15 cellular contexts compared by ENCODE assay signal in genomic region chr9:37944266-37944650, GRCh38. TPM values are rescaled to one million over a fixed set of nuclear protein-coding genes. Genes with fewer than 3 reads are reported as not detected.
DNase-seq lines count a peak whose midpoint lies in the region; ATAC-seq, FAIRE-seq and TF ChIP-seq lines count a peak whose summit lies in the region.
"Had no signal": no experiment of that assay in that cellular context is flagged by ENCODE, and none has a peak within 500 bp of the region (broad histone marks: within the 10 kb centered on the region; RNA-seq: fewer than 3 reads in every experiment).

No MANE protein-coding gene starts in this region.

- H3K9me2 ChIP-seq in PC-3 (replicated peaks; ENCODE audit: low read length) (no peaks in the 10 kb centered on the region), OCI-LY7 (ENCODE audit: insufficient read depth, low read length) (no peaks in the 10 kb centered on the region)

- intact Hi-C loops in PC-3 (cut with micrococcal nuclease) (no loop called here), esophagus squamous epithelium (cut with DNase I) (no loop called here), OCI-LY7 (cut with micrococcal nuclease; ENCODE audit: unreplicated experiment) (no loop called here)

- no peak for TF ChIP-seq CTCF in A549 (IDR thresholded peaks at IDR 0.05)
- no peak for TF ChIP-seq CTCF in PC-3 (conservative IDR thresholded peaks at IDR 0.05; ENCODE audit: low read depth, low read length)
- TF ChIP-seq CTCF in esophagus squamous epithelium (IDR thresholded peaks at IDR 0.05) = no peak
- TF ChIP-seq CTCF in osteocyte (IDR thresholded peaks at IDR 0.05) = no peak
- no peak for TF ChIP-seq CTCF in OCI-LY7 (conservative IDR thresholded peaks at IDR 0.05; ENCODE audit: low read length)

- DNase-seq in A549 (ENCODE audit: low read depth in 1 of 2, low spot score in 1 of 2) (no peak), PC-3 (no peak), esophagus squamous epithelium (lab: John Stamatoyannopoulos, UW) (no peak), osteocyte (ENCODE audit: extremely low spot score, unreplicated experiment) (no peak), OCI-LY7 (ENCODE audit: low spot score) (no peak), activated T-cell treated with anti-CD3 and anti-CD28 coated beads for 4 hours (no peak)
- DNase-seq: activated gamma-delta T cell treated with Interleukin-2 at 50 U/mL for 16 hours, natural killer cell, NCI-H1105 treated with DMSO at 0.1 percent for 48 hours, NCI-H2227 treated with DMSO at 0.1 percent for 48 hours had no signal

- H3K4me3 Mint-ChIP-seq in osteocyte (ENCODE audit: unreplicated experiment) = no peak overlapping the region
- H3K4me3 Mint-ChIP-seq: endodermal cell, natural killer cell had no signal

- H3K36me3 ChIP-seq in PC-3 (ENCODE audit: low read depth, low read length) = peaks cover 50% of the 10 kb centered on the region
- H3K36me3 ChIP-seq in esophagus squamous epithelium = peaks cover 16 to 80% (median 20%) of the 10 kb centered on the region in 3 donors
- H3K36me3 ChIP-seq in OCI-LY7 (ENCODE audit: insufficient read depth, low read length) = no peaks in the 10 kb centered on the region

- peaks cover 5% of the 10 kb centered on the region for H3F3A ChIP-seq in PC-3 (ENCODE audit: low read length, unreplicated experiment)

- H3K79me2 ChIP-seq in PC-3 (ENCODE audit: low read length) (peaks cover 24% of the 10 kb centered on the region), OCI-LY7 (ENCODE audit: insufficient read depth, low read depth, low read length) (no peaks in the 10 kb centered on the region)

- TF ChIP-seq RAD21 in A549 (conservative IDR thresholded peaks at IDR 0.05 in 1 of 2, IDR thresholded peaks at IDR 0.05 in 1 of 2) = no peak

- no peaks in the 10 kb centered on the region for H3K9me3 ChIP-seq in A549
- no peaks in the 10 kb centered on the region for H3K9me3 ChIP-seq in PC-3 (ENCODE audit: low read length)
- H3K9me3 ChIP-seq in esophagus squamous epithelium = no peaks in the 10 kb centered on the region
- no peaks in the 10 kb centered on the region for H3K9me3 ChIP-seq in OCI-LY7 (ENCODE audit: low read length)

- peak overlapping the region; percentile 47 for H3K9ac ChIP-seq in PC-3 (ENCODE audit: low read length)

- H3K27ac Mint-ChIP-seq in osteocyte (ENCODE audit: unreplicated experiment) = peak overlapping the region; percentile 91
- H3K27ac Mint-ChIP-seq: natural killer cell had no signal

- H3K4me1 ChIP-seq in A549 (peaks cover 55% of the 10 kb centered on the region), PC-3 (ENCODE audit: insufficient read depth, low read length) (peaks cover 36% of the 10 kb centered on the region), esophagus squamous epithelium (peaks cover 16 to 54% (median 24%) of the 10 kb centered on the region in 3 donors), OCI-LY7 (ENCODE audit: insufficient read depth, low read length, poor library complexity, severe bottlenecking) (no peaks in the 10 kb centered on the region)

- ATAC-seq in A549 = 0 out of 6 replicates have a peak, but pooled peaks of 1 of the 2 experiments have one; percentile 10
- no peak; the same call in 1 of the 2 replicates for ATAC-seq in PC-3
- ATAC-seq in GM21447 (IDR thresholded peaks at IDR 0.05; ENCODE audit: unreplicated experiment) = no peak
- ATAC-seq in GM18517 (IDR thresholded peaks at IDR 0.05; ENCODE audit: unreplicated experiment) = no peak
- ATAC-seq: natural killer cell had no signal

- H3K27ac ChIP-seq in A549 (peak overlapping the region; percentile 63 to 76; a peak in 5 of 6 replicates), PC-3 (ENCODE audit: low read length) (peak overlapping the region; percentile 87), esophagus squamous epithelium (peak overlapping the region in 3 of 4 donors; percentile 0 to 37 (median 27)), OCI-LY7 (ENCODE audit: low read depth, low read length, poor library complexity, severe bottlenecking) (no peak overlapping the region)
- H3K27ac ChIP-seq: VCaP had no signal

- H3K27me3 Mint-ChIP-seq in osteocyte (ENCODE audit: unreplicated experiment) = no peaks in the 10 kb centered on the region

- 68% methylated on average over 7 of the region's 7 CpGs for WGBS in A549 (ENCODE audit: missing lambda C conversion rate)
- WGBS in esophagus squamous epithelium, 2 donors = 60 to 66% methylated on average over 2 to 6 of the region's 7 CpGs

- TF ChIP-seq POLR2A in A549 (IDR thresholded peaks at IDR 0.05; ENCODE audit: low read length) = no peak
- TF ChIP-seq POLR2A in esophagus squamous epithelium (IDR thresholded peaks at IDR 0.05) = no peak

- H4K20me1 ChIP-seq in PC-3 (ENCODE audit: low read length) (no peaks in the 10 kb centered on the region), OCI-LY7 (ENCODE audit: insufficient read depth, low read length) (no peaks in the 10 kb centered on the region)

- H3K36me3 Mint-ChIP-seq in osteocyte (ENCODE audit: unreplicated experiment) = peaks cover 7% of the 10 kb centered on the region
- H3K36me3 Mint-ChIP-seq: natural killer cell had no signal

- H3K4me3 ChIP-seq in A549 = no peak overlapping the region
- H3K4me3 ChIP-seq in PC-3 (ENCODE audit: low read length) = no peak overlapping the region
- no peak overlapping the region for H3K4me3 ChIP-seq in esophagus squamous epithelium
- H3K4me3 ChIP-seq in OCI-LY7 (ENCODE audit: low read depth, low read length, poor library complexity, severe bottlenecking) = no peak overlapping the region
- H3K4me3 ChIP-seq: skin epidermis had no signal

- H3K4me1 Mint-ChIP-seq in osteocyte (ENCODE audit: unreplicated experiment) = peaks cover 52% of the 10 kb centered on the region
- H3K4me1 Mint-ChIP-seq: endodermal cell, natural killer cell had no signal

- H3K9me3 Mint-ChIP-seq in osteocyte (ENCODE audit: unreplicated experiment) = no peaks in the 10 kb centered on the region
- H3K9me3 Mint-ChIP-seq: endodermal cell, natural killer cell had no signal

- BruUV-seq in PC-3 (replicated peaks; lab: Mats Ljungman, UMichigan) (no TSS peak), OCI-LY7 (replicated peaks; lab: Mats Ljungman, UMichigan) (no TSS peak)

- CTCF ChIA-PET in A549 (lab: Yijun Ruan, JAX) = interaction anchor here (1.1 to 1.2 kb wide), 2 partner anchors 10 to 125 kb away, joined by 3 to 4 read pairs; partner anchors contain the start of gene SHB
- CTCF ChIA-PET in PC-3 (lab: Charles Lee) = no interaction called here
- CTCF ChIA-PET in OCI-LY7 (lab: Charles Lee; ENCODE audit: unreplicated experiment) = no interaction called here

- no peak for FAIRE-seq in A549 (lab: Jason Lieb, UNC)

- TF ChIP-seq EP300 in A549 (IDR thresholded peaks at IDR 0.05) = no peak

- no peaks in the 10 kb centered on the region for H3K27me3 ChIP-seq in PC-3 (ENCODE audit: low read length)
- no peaks in the 10 kb centered on the region for H3K27me3 ChIP-seq in esophagus squamous epithelium

- no peak overlapping the region for H2AFZ ChIP-seq in PC-3 (ENCODE audit: low read length)
- H2AFZ ChIP-seq in OCI-LY7 (ENCODE audit: low read length) = no peak overlapping the region

- H3K4me2 ChIP-seq in A549 = peak overlapping the region; percentile 57
- H3K4me2 ChIP-seq in PC-3 (ENCODE audit: low read length) = peak overlapping the region; percentile 46
- H3K4me2 ChIP-seq in OCI-LY7 (ENCODE audit: low read length) = no peak overlapping the region

- POLR2A ChIA-PET in A549 (lab: Yijun Ruan, JAX) (no interaction called here), PC-3 (lab: Charles Lee; ENCODE audit: unreplicated experiment) (no interaction called here), OCI-LY7 (lab: Charles Lee) (no interaction called here)

TF ChIP-seq in A549, 52 proteins besides CTCF, POLR2A, EP300 and RAD21:
- TF ChIP-seq TP53 (CRISPR knock-in tag; IDR thresholded peaks at IDR 0.05) (no peak), PBX3 (IDR thresholded peaks at IDR 0.05) (no peak), FOSB (CRISPR knock-in tag; IDR thresholded peaks at IDR 0.05) (no peak), HOXB13 (CRISPR knock-in tag; IDR thresholded peaks at IDR 0.05; ENCODE audit: low read depth) (no peak), ZNF302 (CRISPR knock-in tag; IDR thresholded peaks at IDR 0.05) (no peak), MAZ (IDR thresholded peaks at IDR 0.05; ENCODE audit: borderline replicate concordance, low read depth, low read length) (no peak), ZSCAN20 (CRISPR knock-in tag; IDR thresholded peaks at IDR 0.05) (no peak), RCOR1 (IDR thresholded peaks at IDR 0.05; ENCODE audit: low read depth, low read length) (no peak), ATOH8 (CRISPR knock-in tag; IDR thresholded peaks at IDR 0.05; ENCODE audit: low read depth) (no peak), MAX (IDR thresholded peaks at IDR 0.05) (no peak), RARB (CRISPR knock-in tag; IDR thresholded peaks at IDR 0.05) (no peak), JUNB (IDR thresholded peaks at IDR 0.05) (no peak), EHF (CRISPR knock-in tag; IDR thresholded peaks at IDR 0.05) (no peak)

RNA-seq across cellular contexts. Expression of gene SLC25A51, which starts 40.3 kb away (rescaled TPM):
- polyA plus RNA-seq in A549 (2011; rRNA removed) = 24.3 and 29.2 TPM in 2 replicates
- 11.8 and 14.5 TPM in 2 replicates for polyA plus RNA-seq in A549 (2012; cell fraction: cytosol; rRNA removed)
- polyA plus RNA-seq in A549 (2012; cell fraction: nucleus; rRNA removed) = 5.7 and 8.7 TPM in 2 replicates
- polyA plus RNA-seq in A549 (2017; fragmentation: RNase III; extraction: RNeasy Plus Mini Kit Qiagen cat#74134 plus additional on column Dnase treatment) = 16.6 to 18.0 TPM (median 17.2 TPM) in 3 replicates
- 62.7 and 65.7 TPM in 2 replicates for polyA minus RNA-seq in A549 (2011; rRNA and poly(A)+ RNA removed)
- 24.1 and 30.6 TPM in 2 replicates for total RNA-seq in PC-3 (2014; rRNA removed)
- total RNA-seq in esophagus squamous epithelium = 10 to 100 TPM; 18.2 to 30.3 (median 20.3) TPM
- total RNA-seq in osteocyte = 37.5 and 43.2 TPM in 2 replicates
- total RNA-seq in OCI-LY7 (2014; rRNA removed; shearing (Covaris generic)) = 20.1 and 31.8 TPM in 2 replicates
- 32.4 and 34.3 TPM in 2 replicates for total RNA-seq in OCI-LY7 (2022)
